ENCODE assay signal across 26 cellular contexts in genomic region chr6:12126051-12126450, GRCh38.
DNase-seq lines count a peak whose midpoint lies in the region; ATAC-seq and TF ChIP-seq lines count a peak whose summit lies in the region.
"Had no signal": no experiment of that assay in that cellular context is flagged by ENCODE, and none has a peak within 500 bp of the region (broad histone marks: within the 10 kb centered on the region; RNA-seq: fewer than 3 reads in every experiment).

No MANE protein-coding gene starts in this region.

- CTCF ChIA-PET in naive thymus-derived CD4-positive, alpha-beta T cell (lab: Charles Lee), result no interaction called here

- no peak overlapping the region for H3K9ac ChIP-seq in Karpas-422 (ENCODE audit: low read length)

- H3K27ac ChIP-seq in Karpas-422 (ENCODE audit: low read length), result no peak overlapping the region
- H3K27ac ChIP-seq in naive thymus-derived CD4-positive, alpha-beta T cell (ENCODE audit: low read depth, low read length), result no peak overlapping the region

- H3K27me3 Mint-ChIP-seq in activated CD4-positive, alpha-beta T cell treated with anti-CD3 and anti-CD28 coated beads, Interleukin-2, amount 10 ng/mL, durations not matched to agents 24 days and 14 days, result no peaks in the 10 kb centered on the region
- H3K27me3 Mint-ChIP-seq in activated naive CD8-positive, alpha-beta T cell, result no peaks in the 10 kb centered on the region
- no peaks in the 10 kb centered on the region for H3K27me3 Mint-ChIP-seq in activated naive CD8-positive, alpha-beta T cell treated with anti-CD3 and anti-CD28 coated beads, Interleukin-2, amount 50 U/mL, for 24 hours
- no peaks in the 10 kb centered on the region for H3K27me3 Mint-ChIP-seq in naive thymus-derived CD4-positive, alpha-beta T cell

- H3K9me3 Mint-ChIP-seq in activated CD4-positive, alpha-beta T cell treated with anti-CD3 and anti-CD28 coated beads, Interleukin-2, amount 10 ng/mL, durations not matched to agents 24 days and 14 days, result peaks cover 6% of the 10 kb centered on the region
- H3K9me3 Mint-ChIP-seq in activated naive CD8-positive, alpha-beta T cell (ENCODE audit: low read depth), result no peaks in the 10 kb centered on the region
- no peaks in the 10 kb centered on the region for H3K9me3 Mint-ChIP-seq in activated naive CD8-positive, alpha-beta T cell treated with anti-CD3 and anti-CD28 coated beads, Interleukin-2, amount 50 U/mL, for 24 hours
- H3K9me3 Mint-ChIP-seq in naive thymus-derived CD4-positive, alpha-beta T cell, result peaks cover 0 to 14% (median 0%) of the 10 kb centered on the region in 11 donors
- H3K9me3 Mint-ChIP-seq: GM23338, H9 had no signal

- no peak overlapping the region for H3K4me3 ChIP-seq in Karpas-422 (ENCODE audit: low read length)
- no peak overlapping the region for H3K4me3 ChIP-seq in naive thymus-derived CD4-positive, alpha-beta T cell (ENCODE audit: low read length)
- no peak overlapping the region for H3K4me3 ChIP-seq in BE2C (ENCODE audit: low read depth, low read length)
- H3K4me3 ChIP-seq: GM23338, MG63 had no signal

- peaks cover 44% of the 10 kb centered on the region for H3K4me1 Mint-ChIP-seq in activated CD4-positive, alpha-beta T cell treated with anti-CD3 and anti-CD28 coated beads, Interleukin-2, amount 10 ng/mL, durations not matched to agents 24 days and 14 days
- peaks cover 51% of the 10 kb centered on the region for H3K4me1 Mint-ChIP-seq in activated naive CD8-positive, alpha-beta T cell (ENCODE audit: low read depth)
- H3K4me1 Mint-ChIP-seq in activated naive CD8-positive, alpha-beta T cell treated with anti-CD3 and anti-CD28 coated beads, Interleukin-2, amount 50 U/mL, for 24 hours, result peaks cover 29% of the 10 kb centered on the region
- H3K4me1 Mint-ChIP-seq in naive thymus-derived CD4-positive, alpha-beta T cell, result peaks cover 38 to 71% (median 62%) of the 10 kb centered on the region in 7 donors
- H3K4me1 Mint-ChIP-seq: GM23338, H9 had no signal

- H4K20me1 ChIP-seq in Karpas-422 (ENCODE audit: insufficient read depth, low read depth, low read length), result no peaks in the 10 kb centered on the region

- peaks cover 78% of the 10 kb centered on the region for H3K36me3 Mint-ChIP-seq in activated CD4-positive, alpha-beta T cell treated with anti-CD3 and anti-CD28 coated beads, Interleukin-2, amount 10 ng/mL, durations not matched to agents 24 days and 14 days (ENCODE audit: low read depth)
- H3K36me3 Mint-ChIP-seq in activated naive CD8-positive, alpha-beta T cell, result peaks cover 43% of the 10 kb centered on the region
- H3K36me3 Mint-ChIP-seq in activated naive CD8-positive, alpha-beta T cell treated with anti-CD3 and anti-CD28 coated beads, Interleukin-2, amount 50 U/mL, for 24 hours (ENCODE audit: low read depth), result peaks cover 60% of the 10 kb centered on the region
- peaks cover 5 to 69% (median 48%) of the 10 kb centered on the region in 5 donors for H3K36me3 Mint-ChIP-seq in naive thymus-derived CD4-positive, alpha-beta T cell

- H3K9me2 ChIP-seq in Karpas-422 (replicated peaks; ENCODE audit: insufficient read depth, low read length), result no peaks in the 10 kb centered on the region

- no peak for TF ChIP-seq CTCF in BE2C (IDR thresholded peaks at IDR 0.05; ENCODE audit: low read depth, low read length)

- H3K4me1 ChIP-seq in Karpas-422 (ENCODE audit: low read length) (no peaks in the 10 kb centered on the region), BE2C (no peaks in the 10 kb centered on the region)
- H3K4me1 ChIP-seq in naive thymus-derived CD4-positive, alpha-beta T cell (ENCODE audit: control insufficient read depth in 2 of 2, insufficient read depth in 2 of 2, low read length in 2 of 2), result peaks cover 0 to 35% of the 10 kb centered on the region in 2 donors
- H3K4me1 ChIP-seq: Caco-2 had no signal

- no peak for ATAC-seq in activated naive CD8-positive, alpha-beta T cell treated with anti-CD3 and anti-CD28 coated beads, Interleukin-2, amount 50 U/mL, for 24 hours
- ATAC-seq in naive thymus-derived CD4-positive, alpha-beta T cell, result peak; percentile 75
- ATAC-seq: GM23338, PC-3 had no signal

- DNase-seq in activated CD4-positive, alpha-beta T cell treated with anti-CD3 and anti-CD28 coated beads, Interleukin-2, amount 10 ng/mL, durations not matched to agents 24 days and 14 days, result peak; percentile 57
- DNase-seq in activated CD4-positive, alpha-beta T cell treated with anti-CD3 and anti-CD28 coated beads, Interleukin-2, amount 50 U/mL, for 48 hours, result no peak
- DNase-seq in activated naive CD8-positive, alpha-beta T cell treated with anti-CD3 and anti-CD28 coated beads, Interleukin-2, amount 50 U/mL, for 24 hours, result no peak
- DNase-seq in Karpas-422 (peak; percentile 29), BE2C (no peak), NCI-H2081 treated with DMSO at 0.1 percent for 48 hours (lab: John Stamatoyannopoulos, UW) (no peak)
- peak in 5 of 9 donors; percentile 42 to 62 (median 52) for DNase-seq in naive thymus-derived CD4-positive, alpha-beta T cell
- DNase-seq: 8988T; ACHN; Caco-2; DMS 273 treated with DMSO at 0.1 percent for 48 hours; DMS79; GF-D8; H9; KBM-7; MG63; NCI-H1105 treated with DMSO at 0.1 percent for 48 hours; NCI-H146; NCI-H1930; NCI-H446 treated with DMSO at 0.1 percent for 48 hours; NCI-H526; NCI-H82; NK-92 treated with Interleukin-12 subunit alpha and Interleukin-12 subunit beta, amount 100 ng/mL, for 24 hours; PC-3 had no signal

- H3K9me3 ChIP-seq in Karpas-422 (ENCODE audit: low read length), result no peaks in the 10 kb centered on the region
- no peaks in the 10 kb centered on the region for H3K9me3 ChIP-seq in naive thymus-derived CD4-positive, alpha-beta T cell (ENCODE audit: control insufficient read depth in 2 of 3, low read length in 3 of 3)
- no peaks in the 10 kb centered on the region for H3K9me3 ChIP-seq in BE2C
- H3K9me3 ChIP-seq: Caco-2, MG63 had no signal

- H2AFZ ChIP-seq in Karpas-422 (ENCODE audit: low read length), result no peak overlapping the region
- H2AFZ ChIP-seq: GM23338 had no signal

- H3K4me3 Mint-ChIP-seq in activated CD4-positive, alpha-beta T cell treated with anti-CD3 and anti-CD28 coated beads, Interleukin-2, amount 10 ng/mL, durations not matched to agents 24 days and 14 days, result no peak overlapping the region
- H3K4me3 Mint-ChIP-seq in activated naive CD8-positive, alpha-beta T cell, result peak overlapping the region; percentile 46
- no peak overlapping the region for H3K4me3 Mint-ChIP-seq in activated naive CD8-positive, alpha-beta T cell treated with anti-CD3 and anti-CD28 coated beads, Interleukin-2, amount 50 U/mL, for 24 hours
- peak overlapping the region in 9 of 10 donors; percentile 44 to 76 (median 63) for H3K4me3 Mint-ChIP-seq in naive thymus-derived CD4-positive, alpha-beta T cell
- H3K4me3 Mint-ChIP-seq: GM23338, H9 had no signal

- H3K79me2 ChIP-seq in Karpas-422 (ENCODE audit: low read length), result peaks cover 53% of the 10 kb centered on the region

- intact Hi-C loops in activated CD4-positive, alpha-beta T cell treated with anti-CD3 and anti-CD28 coated beads, Interleukin-2, amount 10 ng/mL, durations not matched to agents 24 days and 14 days (cut with micrococcal nuclease), result no loop called here
- intact Hi-C loops in naive thymus-derived CD4-positive, alpha-beta T cell (cut with micrococcal nuclease), result loop anchor here in 1 of 2 donors (1.0 kb wide), 1 partner anchor 12 kb away; no protein-coding TSS in a partner anchor

- H3K27me3 ChIP-seq in Karpas-422 (ENCODE audit: low read length) (no peaks in the 10 kb centered on the region), BE2C (no peaks in the 10 kb centered on the region)
- no peaks in the 10 kb centered on the region for H3K27me3 ChIP-seq in naive thymus-derived CD4-positive, alpha-beta T cell (ENCODE audit: control insufficient read depth in 2 of 2, insufficient read depth in 2 of 2, low read length in 2 of 2)
- H3K27me3 ChIP-seq: MG63 had no signal

- H3K36me3 ChIP-seq in Karpas-422 (ENCODE audit: insufficient read depth, low read length) (peaks cover 26% of the 10 kb centered on the region; the same call in 1 of the 2 replicates), BE2C (no peaks in the 10 kb centered on the region)
- H3K36me3 ChIP-seq in naive thymus-derived CD4-positive, alpha-beta T cell (ENCODE audit: control insufficient read depth in 2 of 3, insufficient read depth in 3 of 3, low read length in 3 of 3), result peaks cover 0 to 11% (median 7%) of the 10 kb centered on the region in 3 experiments

- H3K27ac Mint-ChIP-seq in activated CD4-positive, alpha-beta T cell treated with anti-CD3 and anti-CD28 coated beads, Interleukin-2, amount 10 ng/mL, durations not matched to agents 24 days and 14 days, result no peak overlapping the region
- no peak overlapping the region for H3K27ac Mint-ChIP-seq in activated naive CD8-positive, alpha-beta T cell
- H3K27ac Mint-ChIP-seq in activated naive CD8-positive, alpha-beta T cell treated with anti-CD3 and anti-CD28 coated beads, Interleukin-2, amount 50 U/mL, for 24 hours, result no peak overlapping the region
- H3K27ac Mint-ChIP-seq in naive thymus-derived CD4-positive, alpha-beta T cell, result peak overlapping the region; percentile 16 to 88 (median 70)
- H3K27ac Mint-ChIP-seq: GM23338, H9 had no signal

- POLR2A ChIA-PET in naive thymus-derived CD4-positive, alpha-beta T cell (lab: Charles Lee), result interaction anchor here (1.1 to 1.4 kb wide), 2 partner anchors 12 to 113 kb away, joined by 4 to 5 read pairs; no protein-coding TSS in a partner anchor

- H3K4me2 ChIP-seq in Karpas-422 (ENCODE audit: low read depth, low read length, poor library complexity, severe bottlenecking), result no peak overlapping the region
- H3K4me2 ChIP-seq: GM23338 had no signal

Comparison
In these comparisons a context has a peak if more than half of its experiments do, and no peak if none do; other contexts are left out.
1. DNase-seq: peak in activated CD4-positive, alpha-beta T cell treated with anti-CD3 and anti-CD28 coated beads, Interleukin-2, amount 10 ng/mL, durations not matched to agents 24 days and 14 days (single experiment), Karpas-422 (single experiment) and naive thymus-derived CD4-positive, alpha-beta T cell (5 of 9); none in activated CD4-positive, alpha-beta T cell treated with anti-CD3 and anti-CD28 coated beads, Interleukin-2, amount 50 U/mL, for 48 hours (0 of 2), activated naive CD8-positive, alpha-beta T cell treated with anti-CD3 and anti-CD28 coated beads, Interleukin-2, amount 50 U/mL, for 24 hours (single experiment), BE2C (single experiment) and NCI-H2081 treated with DMSO at 0.1 percent for 48 hours (single experiment).
2. H3K4me3 Mint-ChIP-seq: peak in activated naive CD8-positive, alpha-beta T cell (single experiment) and naive thymus-derived CD4-positive, alpha-beta T cell (9 of 10); none in activated CD4-positive, alpha-beta T cell treated with anti-CD3 and anti-CD28 coated beads, Interleukin-2, amount 10 ng/mL, durations not matched to agents 24 days and 14 days (single experiment) and activated naive CD8-positive, alpha-beta T cell treated with anti-CD3 and anti-CD28 coated beads, Interleukin-2, amount 50 U/mL, for 24 hours (single experiment).
3. H3K27ac Mint-ChIP-seq: peak in naive thymus-derived CD4-positive, alpha-beta T cell (9 of 9); none in activated CD4-positive, alpha-beta T cell treated with anti-CD3 and anti-CD28 coated beads, Interleukin-2, amount 10 ng/mL, durations not matched to agents 24 days and 14 days (single experiment), activated naive CD8-positive, alpha-beta T cell (single experiment) and activated naive CD8-positive, alpha-beta T cell treated with anti-CD3 and anti-CD28 coated beads, Interleukin-2, amount 50 U/mL, for 24 hours (single experiment).